8 cellular contexts compared by ENCODE assay signal in genomic region chrX:109732780-109733657, GRCh38. TPM values are rescaled to one million over a fixed set of nuclear protein-coding genes. Genes with fewer than 3 reads are reported as not detected.
DNase-seq lines count a peak whose midpoint lies in the region; ATAC-seq and TF ChIP-seq lines count a peak whose summit lies in the region.

Gene ACSL4, minus strand, starts transcription at chrX:109733257. Its CDS starts 49,894 bp downstream, at chrX:109683363.

- peak within 1 kb of the TSS; percentile 69 for H4K8ac ChIP-seq in mesenchymal stem cell (ENCODE audit: low read length)

- H3K27me3 ChIP-seq in CD4-positive, alpha-beta T cell (ENCODE audit: control insufficient read depth, insufficient read depth, low read length) = no peaks in the 10 kb centered on the region
- peaks cover 0 to 16% of the 10 kb centered on the region in 2 experiments for H3K27me3 ChIP-seq in mesenchymal stem cell (ENCODE audit: control insufficient read depth in 1 of 2, insufficient read depth in 1 of 2, low read length in 2 of 2)

- intact Hi-C loops in CD4-positive, alpha-beta T cell (cut with DNase I, micrococcal nuclease) = loop anchor here (5.0 to 10.0 kb wide), 4 partner anchors 196 to 1952 kb away; partner anchors contain the start of genes ALG13 (in 1 of the 2), AMMECR1 (in 1 of the 2), NXT2 (in 1 of the 2) and TMEM164 (in 1 of the 2)

- peak within 1 kb of the TSS; percentile 34 for H2BK120ac ChIP-seq in mesenchymal stem cell (ENCODE audit: low read depth, low read length)

- H3K27me3 Mint-ChIP-seq in CD4-positive, alpha-beta T cell = no peaks in the 10 kb centered on the region
- no peaks in the 10 kb centered on the region for H3K27me3 Mint-ChIP-seq in effector memory CD8-positive, alpha-beta T cell

- peak; percentile 65 to 87 (median 80) for DNase-seq in CD4-positive, alpha-beta T cell
- DNase-seq in HT-29 (ENCODE audit: low spot score) (peak; percentile 83), NOMO-1 treated with dmso at 0.1 percent for 144 hours (lab: John Stamatoyannopoulos, UW; ENCODE audit: unreplicated experiment) (peak; percentile 72), mesenchymal stem cell (peak; percentile 87)
- peak; percentile 59 to 70 (median 61) for DNase-seq in activated CD8-positive, alpha-beta memory T cell treated with anti-CD3 and anti-CD28 coated beads for 48 hours (ENCODE audit: low read depth in 2 of 3, low spot score in 2 of 3)
- peak; percentile 80 to 83 (median 82) for DNase-seq in effector memory CD8-positive, alpha-beta T cell
- DNase-seq in stimulated activated CD8-positive, alpha-beta memory T cell treated with anti-CD3 and anti-CD28 coated beads, Interleukin-12 subunit alpha, Interleukin-12 subunit beta, amount 100 ng/mL, for 24 hours (ENCODE audit: extremely low read depth) = peak; percentile 72

- peak within 1 kb of the TSS in 1 of 2 experiments; percentile 64 for H3K23ac ChIP-seq in mesenchymal stem cell (ENCODE audit: low read length in 2 of 2)

- H3K27ac Mint-ChIP-seq in CD4-positive, alpha-beta T cell = peak within 1 kb of the TSS; percentile 91
- H3K27ac Mint-ChIP-seq in effector memory CD8-positive, alpha-beta T cell = peak within 1 kb of the TSS; percentile 93 to 98

- no peaks in the 10 kb centered on the region for H3K9me3 ChIP-seq in CD4-positive, alpha-beta T cell (ENCODE audit: control insufficient read depth, low read length)
- no peaks in the 10 kb centered on the region for H3K9me3 ChIP-seq in mesenchymal stem cell (ENCODE audit: control insufficient read depth, low read length)

- no peak within 1 kb of the TSS for H2AFZ ChIP-seq in mesenchymal stem cell (ENCODE audit: low read depth, low read length)

- peak within 1 kb of the TSS; percentile 54 for H3K4me2 ChIP-seq in mesenchymal stem cell (ENCODE audit: low read length, poor library complexity, severe bottlenecking)

- CTCF ChIA-PET in CD4-positive, alpha-beta T cell (lab: Charles Lee) = interaction anchor here (1.5 to 1.7 kb wide), 2 partner anchors 18 to 20 kb away, joined by 3 to 8 read pairs; no protein-coding TSS in a partner anchor

- peak within 1 kb of the TSS; percentile 86 to 97 for H3K4ac ChIP-seq in mesenchymal stem cell (ENCODE audit: low read depth in 1 of 2, low read length in 2 of 2)

- H3K9me3 Mint-ChIP-seq in CD4-positive, alpha-beta T cell = no peaks in the 10 kb centered on the region
- no peaks in the 10 kb centered on the region for H3K9me3 Mint-ChIP-seq in effector memory CD8-positive, alpha-beta T cell

- ATAC-seq in CD4-positive, alpha-beta T cell (ENCODE audit: poor library complexity) = peak; percentile 86
- peak; percentile 86 for ATAC-seq in GM19467 (IDR thresholded peaks at IDR 0.05; ENCODE audit: unreplicated experiment)
- peak; percentile 93 for ATAC-seq in effector memory CD8-positive, alpha-beta T cell (replicated peaks)

- H3K4me3 Mint-ChIP-seq in CD4-positive, alpha-beta T cell = peak within 1 kb of the TSS; percentile 94
- peak within 1 kb of the TSS; percentile 93 to 98 for H3K4me3 Mint-ChIP-seq in effector memory CD8-positive, alpha-beta T cell

- peaks cover 12% of the 10 kb centered on the region for H3K36me3 Mint-ChIP-seq in CD4-positive, alpha-beta T cell (ENCODE audit: low read depth)
- H3K36me3 Mint-ChIP-seq in effector memory CD8-positive, alpha-beta T cell (ENCODE audit: insufficient read depth) = peaks cover 14% of the 10 kb centered on the region

- H3K27ac ChIP-seq in CD4-positive, alpha-beta T cell (ENCODE audit: low read depth, low read length) = peak within 1 kb of the TSS; percentile 69
- peak within 1 kb of the TSS; percentile 90 for H3K27ac ChIP-seq in mesenchymal stem cell (ENCODE audit: low read length, poor library complexity, severe bottlenecking)

- POLR2A ChIA-PET in CD4-positive, alpha-beta T cell (lab: Charles Lee) = interaction anchor here (0.6 to 3.5 kb wide), 5 partner anchors 14 to 585 kb away, joined by 3 to 20 read pairs (median 5); partner anchors contain the start of genes AMMECR1 and NXT2

- no peaks in the 10 kb centered on the region for H3K36me3 ChIP-seq in mesenchymal stem cell (ENCODE audit: control insufficient read depth in 1 of 2, insufficient read depth in 2 of 2, low read depth in 1 of 2, low read length in 2 of 2)

- H3K4me3 ChIP-seq in mesenchymal stem cell (ENCODE audit: insufficient read depth in 1 of 2, low read depth in 1 of 2, low read length in 2 of 2) = peak within 1 kb of the TSS; percentile 75 to 94

- no peak for TF ChIP-seq CTCF in CD4-positive, alpha-beta T cell (IDR thresholded peaks at IDR 0.05)

- H3K9ac ChIP-seq in mesenchymal stem cell (ENCODE audit: low read length) = peak within 1 kb of the TSS; percentile 99

- peak within 1 kb of the TSS in 1 of 2 experiments; percentile 66 for H2BK12ac ChIP-seq in mesenchymal stem cell (ENCODE audit: low read length in 2 of 2)

- peak within 1 kb of the TSS; percentile 86 for H4K91ac ChIP-seq in mesenchymal stem cell (ENCODE audit: low read length)

- H3K4me1 ChIP-seq in mesenchymal stem cell (ENCODE audit: control insufficient read depth, insufficient read depth, low read depth, low read length) = no peaks in the 10 kb centered on the region

- 0% methylated on average over 31 of the region's 94 CpGs for WGBS in mesenchymal stem cell

- H3K4me1 Mint-ChIP-seq in CD4-positive, alpha-beta T cell (ENCODE audit: low read depth) = peaks cover 47% of the 10 kb centered on the region
- H3K4me1 Mint-ChIP-seq in effector memory CD8-positive, alpha-beta T cell (ENCODE audit: low read depth in 2 of 2) = peaks cover 17 to 31% of the 10 kb centered on the region in 2 donors

- no peaks in the 10 kb centered on the region for H3K79me1 ChIP-seq in mesenchymal stem cell (replicated peaks; ENCODE audit: low read length, poor library complexity, severe bottlenecking)

- H3K14ac ChIP-seq in mesenchymal stem cell (ENCODE audit: low read length in 2 of 2) = peak within 1 kb of the TSS in 1 of 2 experiments; percentile 89

- H3K18ac ChIP-seq in mesenchymal stem cell (ENCODE audit: low read depth in 1 of 2, low read length in 2 of 2) = peak within 1 kb of the TSS; percentile 81 to 93

- no peak within 1 kb of the TSS for H2BK15ac ChIP-seq in mesenchymal stem cell (ENCODE audit: low read depth, poor library complexity, severe bottlenecking)

- H2BK5ac ChIP-seq in mesenchymal stem cell (ENCODE audit: low read depth, low read length, poor library complexity, severe bottlenecking) = peak within 1 kb of the TSS; percentile 81

- H2AK5ac ChIP-seq in mesenchymal stem cell (ENCODE audit: low read length, severe bottlenecking) = peak within 1 kb of the TSS; percentile 35

RNA-seq across cellular contexts. Expression of gene ACSL4, which starts in this region (rescaled TPM):
- total RNA-seq in CD4-positive, alpha-beta T cell = 10 to 100 TPM; 11.1 to 14.5 TPM
- 30.2 and 37.8 TPM in 2 replicates for total RNA-seq in HT-29 (2014; rRNA removed; shearing (Covaris generic))
- 93.9 TPM for polyA plus RNA-seq in mesenchymal stem cell (2013, experiment 1 of 2)
- polyA plus RNA-seq in mesenchymal stem cell (2013, experiment 2 of 2) = 102 TPM

Comparison
In these comparisons a context has a peak if more than half of its experiments do, and no peak if none do; other contexts are left out.
1. Peak in every context shown above with its lines: DNase-seq, ATAC-seq, H3K4me3 ChIP-seq and H3K27ac ChIP-seq.